1 cellular context compared by ENCODE assay signal in the genomic region with DNA sequence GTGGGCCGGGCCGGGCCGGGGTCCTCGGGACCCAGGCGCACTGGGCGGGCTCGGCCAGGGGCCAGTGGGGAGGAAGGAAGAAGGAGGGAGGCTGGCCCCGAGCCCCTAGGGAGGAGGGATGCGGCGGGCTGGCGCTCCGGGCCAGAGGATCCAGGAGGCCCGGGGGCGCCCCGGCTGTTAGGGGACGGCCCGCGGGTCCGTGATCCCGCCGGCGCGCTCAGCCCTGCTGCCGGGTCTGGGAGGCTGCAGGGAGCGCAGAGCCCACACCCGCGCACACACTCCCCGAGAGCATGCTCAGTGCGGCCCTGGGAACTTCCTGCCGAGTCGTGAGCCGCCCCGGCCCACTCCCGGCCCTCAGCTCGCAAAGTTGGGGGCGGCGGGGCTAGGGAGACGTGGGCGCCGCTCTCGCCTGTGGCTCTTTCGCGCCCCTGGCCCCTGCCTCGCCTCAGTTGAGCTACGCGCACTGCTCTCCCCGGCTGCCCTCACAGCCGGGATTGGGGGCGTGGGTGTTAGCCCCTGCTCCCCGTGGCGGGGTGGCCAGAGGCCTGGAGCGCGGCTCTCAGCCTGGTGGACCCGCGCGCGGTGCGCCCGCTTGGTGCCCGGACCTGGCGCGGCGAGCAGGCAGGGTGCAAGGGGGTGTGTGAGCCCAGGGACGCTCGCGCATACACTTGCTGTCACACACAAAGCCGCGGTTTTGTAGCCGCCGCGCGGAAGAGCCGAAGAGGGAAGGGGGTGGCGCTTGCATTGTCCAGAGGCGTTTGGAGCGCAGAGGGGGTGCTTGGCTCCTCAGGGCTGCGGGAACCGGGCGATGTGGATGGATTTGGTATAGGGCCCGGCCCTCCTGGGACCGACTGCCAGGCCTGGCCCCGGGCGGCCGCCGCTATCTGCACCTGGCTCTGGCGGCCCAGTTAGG.
A peak's percentile ranks its signal among the peaks of the same experiment; 100 is the strongest.
TF ChIP-seq lines count a peak whose summit lies in the region.

No MANE protein-coding gene starts in this region.

TF ChIP-seq in GM12878, 131 proteins besides CTCF, POLR2A, EP300 and RAD21 (continued from another document):
- TF ChIP-seq, protein P1, sequence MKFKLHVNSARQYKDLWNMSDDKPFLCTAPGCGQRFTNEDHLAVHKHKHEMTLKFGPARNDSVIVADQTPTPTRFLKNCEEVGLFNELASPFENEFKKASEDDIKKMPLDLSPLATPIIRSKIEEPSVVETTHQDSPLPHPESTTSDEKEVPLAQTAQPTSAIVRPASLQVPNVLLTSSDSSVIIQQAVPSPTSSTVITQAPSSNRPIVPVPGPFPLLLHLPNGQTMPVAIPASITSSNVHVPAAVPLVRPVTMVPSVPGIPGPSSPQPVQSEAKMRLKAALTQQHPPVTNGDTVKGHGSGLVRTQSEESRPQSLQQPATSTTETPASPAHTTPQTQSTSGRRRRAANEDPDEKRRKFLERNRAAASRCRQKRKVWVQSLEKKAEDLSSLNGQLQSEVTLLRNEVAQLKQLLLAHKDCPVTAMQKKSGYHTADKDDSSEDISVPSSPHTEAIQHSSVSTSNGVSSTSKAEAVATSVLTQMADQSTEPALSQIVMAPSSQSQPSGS (IDR thresholded peaks at IDR 0.05; ENCODE audit: low read length), result no peak
- TF ChIP-seq ZNF384 (IDR thresholded peaks at IDR 0.05; ENCODE audit: borderline replicate concordance, low read depth, low read length) (no peak), RB1 (IDR thresholded peaks at IDR 0.05; ENCODE audit: borderline replicate concordance) (no peak), BMI1 (IDR thresholded peaks at IDR 0.05; ENCODE audit: borderline replicate concordance) (no peak), SMAD1 (IDR thresholded peaks at IDR 0.05; ENCODE audit: low read depth, partially characterized antibody) (no peak), IKZF2 (IDR thresholded peaks at IDR 0.05) (peak in 1 of 2 experiments; percentile 16; a peak in 1 of 4 replicates), HDAC6 (IDR thresholded peaks at IDR 0.05; ENCODE audit: unreplicated experiment) (peak; percentile 58), YBX1 (IDR thresholded peaks at IDR 0.05) (no peak), CHD1 (IDR thresholded peaks at IDR 0.05; ENCODE audit: low read depth, low read length) (no peak), NFIC (IDR thresholded peaks at IDR 0.05; ENCODE audit: low read depth, low read length) (no peak), SP1 (IDR thresholded peaks at IDR 0.05; ENCODE audit: low read depth, low read length) (no peak), SMC3 (IDR thresholded peaks at IDR 0.05; ENCODE audit: borderline replicate concordance, low read length) (no peak), CREB1 (IDR thresholded peaks at IDR 0.05; ENCODE audit: low read depth) (no peak), EZH2 (IDR thresholded peaks at IDR 0.05; ENCODE audit: borderline replicate concordance, control insufficient read depth, low read depth, low read length) (no peak), ZZZ3 (IDR thresholded peaks at IDR 0.05; ENCODE audit: control insufficient read depth, insufficient read length, low read depth) (no peak), NR2F1 (conservative IDR thresholded peaks at IDR 0.05) (no peak; the same call in 1 of the 2 replicates)
- TF ChIP-seq, protein P2, sequence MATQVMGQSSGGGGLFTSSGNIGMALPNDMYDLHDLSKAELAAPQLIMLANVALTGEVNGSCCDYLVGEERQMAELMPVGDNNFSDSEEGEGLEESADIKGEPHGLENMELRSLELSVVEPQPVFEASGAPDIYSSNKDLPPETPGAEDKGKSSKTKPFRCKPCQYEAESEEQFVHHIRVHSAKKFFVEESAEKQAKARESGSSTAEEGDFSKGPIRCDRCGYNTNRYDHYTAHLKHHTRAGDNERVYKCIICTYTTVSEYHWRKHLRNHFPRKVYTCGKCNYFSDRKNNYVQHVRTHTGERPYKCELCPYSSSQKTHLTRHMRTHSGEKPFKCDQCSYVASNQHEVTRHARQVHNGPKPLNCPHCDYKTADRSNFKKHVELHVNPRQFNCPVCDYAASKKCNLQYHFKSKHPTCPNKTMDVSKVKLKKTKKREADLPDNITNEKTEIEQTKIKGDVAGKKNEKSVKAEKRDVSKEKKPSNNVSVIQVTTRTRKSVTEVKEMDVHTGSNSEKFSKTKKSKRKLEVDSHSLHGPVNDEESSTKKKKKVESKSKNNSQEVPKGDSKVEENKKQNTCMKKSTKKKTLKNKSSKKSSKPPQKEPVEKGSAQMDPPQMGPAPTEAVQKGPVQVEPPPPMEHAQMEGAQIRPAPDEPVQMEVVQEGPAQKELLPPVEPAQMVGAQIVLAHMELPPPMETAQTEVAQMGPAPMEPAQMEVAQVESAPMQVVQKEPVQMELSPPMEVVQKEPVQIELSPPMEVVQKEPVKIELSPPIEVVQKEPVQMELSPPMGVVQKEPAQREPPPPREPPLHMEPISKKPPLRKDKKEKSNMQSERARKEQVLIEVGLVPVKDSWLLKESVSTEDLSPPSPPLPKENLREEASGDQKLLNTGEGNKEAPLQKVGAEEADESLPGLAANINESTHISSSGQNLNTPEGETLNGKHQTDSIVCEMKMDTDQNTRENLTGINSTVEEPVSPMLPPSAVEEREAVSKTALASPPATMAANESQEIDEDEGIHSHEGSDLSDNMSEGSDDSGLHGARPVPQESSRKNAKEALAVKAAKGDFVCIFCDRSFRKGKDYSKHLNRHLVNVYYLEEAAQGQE (IDR thresholded peaks at IDR 0.05; ENCODE audit: low read depth, low read length), result no peak
- TF ChIP-seq, protein P3, sequence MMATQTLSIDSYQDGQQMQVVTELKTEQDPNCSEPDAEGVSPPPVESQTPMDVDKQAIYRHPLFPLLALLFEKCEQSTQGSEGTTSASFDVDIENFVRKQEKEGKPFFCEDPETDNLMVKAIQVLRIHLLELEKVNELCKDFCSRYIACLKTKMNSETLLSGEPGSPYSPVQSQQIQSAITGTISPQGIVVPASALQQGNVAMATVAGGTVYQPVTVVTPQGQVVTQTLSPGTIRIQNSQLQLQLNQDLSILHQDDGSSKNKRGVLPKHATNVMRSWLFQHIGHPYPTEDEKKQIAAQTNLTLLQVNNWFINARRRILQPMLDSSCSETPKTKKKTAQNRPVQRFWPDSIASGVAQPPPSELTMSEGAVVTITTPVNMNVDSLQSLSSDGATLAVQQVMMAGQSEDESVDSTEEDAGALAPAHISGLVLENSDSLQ (IDR thresholded peaks at IDR 0.05), result no peak
- TF ChIP-seq, protein P4, sequence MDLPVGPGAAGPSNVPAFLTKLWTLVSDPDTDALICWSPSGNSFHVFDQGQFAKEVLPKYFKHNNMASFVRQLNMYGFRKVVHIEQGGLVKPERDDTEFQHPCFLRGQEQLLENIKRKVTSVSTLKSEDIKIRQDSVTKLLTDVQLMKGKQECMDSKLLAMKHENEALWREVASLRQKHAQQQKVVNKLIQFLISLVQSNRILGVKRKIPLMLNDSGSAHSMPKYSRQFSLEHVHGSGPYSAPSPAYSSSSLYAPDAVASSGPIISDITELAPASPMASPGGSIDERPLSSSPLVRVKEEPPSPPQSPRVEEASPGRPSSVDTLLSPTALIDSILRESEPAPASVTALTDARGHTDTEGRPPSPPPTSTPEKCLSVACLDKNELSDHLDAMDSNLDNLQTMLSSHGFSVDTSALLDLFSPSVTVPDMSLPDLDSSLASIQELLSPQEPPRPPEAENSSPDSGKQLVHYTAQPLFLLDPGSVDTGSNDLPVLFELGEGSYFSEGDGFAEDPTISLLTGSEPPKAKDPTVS (IDR thresholded peaks at IDR 0.05; ENCODE audit: low read depth, low read length), result no peak
- TF ChIP-seq, protein P5, sequence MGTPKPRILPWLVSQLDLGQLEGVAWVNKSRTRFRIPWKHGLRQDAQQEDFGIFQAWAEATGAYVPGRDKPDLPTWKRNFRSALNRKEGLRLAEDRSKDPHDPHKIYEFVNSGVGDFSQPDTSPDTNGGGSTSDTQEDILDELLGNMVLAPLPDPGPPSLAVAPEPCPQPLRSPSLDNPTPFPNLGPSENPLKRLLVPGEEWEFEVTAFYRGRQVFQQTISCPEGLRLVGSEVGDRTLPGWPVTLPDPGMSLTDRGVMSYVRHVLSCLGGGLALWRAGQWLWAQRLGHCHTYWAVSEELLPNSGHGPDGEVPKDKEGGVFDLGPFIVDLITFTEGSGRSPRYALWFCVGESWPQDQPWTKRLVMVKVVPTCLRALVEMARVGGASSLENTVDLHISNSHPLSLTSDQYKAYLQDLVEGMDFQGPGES (IDR thresholded peaks at IDR 0.05), result no peak
TF ChIP-seq in GM12878: peak in this region for 24.
